In the genomic region with DNA sequence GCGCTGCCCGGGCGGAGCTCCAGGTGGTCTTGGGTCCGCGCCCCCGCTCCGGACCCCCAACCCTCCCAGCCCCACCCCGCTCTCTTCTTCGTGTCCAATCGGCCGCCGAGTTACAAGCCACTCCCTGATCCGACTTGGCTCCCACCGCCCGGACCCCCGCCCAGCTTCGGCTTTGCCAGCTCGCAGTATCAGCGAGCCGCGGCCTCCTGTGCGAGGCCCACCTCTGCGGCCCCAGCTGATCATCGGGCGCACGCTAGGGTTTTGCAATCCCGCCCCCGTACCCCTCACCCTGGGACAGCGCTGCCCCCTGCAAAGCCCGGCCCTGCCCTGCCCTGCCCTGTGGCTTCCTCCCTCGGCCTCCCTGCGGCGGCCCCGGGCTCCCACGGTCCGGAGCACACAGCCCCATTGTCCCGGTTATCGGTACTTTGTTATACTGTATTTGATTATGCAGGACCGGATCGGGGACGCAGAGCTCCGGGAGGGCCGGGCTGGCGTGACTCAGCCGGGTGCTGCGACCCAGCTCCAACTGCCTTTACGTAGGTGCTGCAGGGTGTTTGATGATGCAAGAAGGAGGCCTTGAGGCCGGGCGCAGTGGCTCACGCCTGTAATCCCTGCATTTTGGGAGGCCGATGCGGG, we compare ENCODE assay signal across 9 cellular contexts. TPM values are rescaled to one million over a fixed set of nuclear protein-coding genes. Genes with fewer than 3 reads are reported as not detected.
DNase-seq lines count a peak whose midpoint lies in the region; ATAC-seq, FAIRE-seq and TF ChIP-seq lines count a peak whose summit lies in the region.
"Had no signal": no experiment of that assay in that cellular context is flagged by ENCODE, and none has a peak within 500 bp of the region (broad histone marks: within the 10 kb centered on the region; RNA-seq: fewer than 3 reads in every experiment).

No MANE protein-coding gene starts in this region.

- H2BK20ac ChIP-seq in IMR-90 (ENCODE audit: low read depth, low read length): no peak overlapping the region

- FAIRE-seq in bronchial epithelial cell (lab: Jason Lieb, UNC): no peak
- FAIRE-seq: TTC549 had no signal

- H3K36me3 ChIP-seq in IMR-90 (ENCODE audit: control insufficient read depth, insufficient read depth, low read length): peaks cover 21% of the 10 kb centered on the region
- H3K36me3 ChIP-seq in bronchial epithelial cell (ENCODE audit: control insufficient read depth, insufficient read depth, low read length): peaks cover 2% of the 10 kb centered on the region
- H3K36me3 ChIP-seq in left lung: peaks cover 0 to 57% of the 10 kb centered on the region in 2 donors

- no peak for TF ChIP-seq RAD21 in IMR-90 (IDR thresholded peaks at IDR 0.05; ENCODE audit: low read length)

- H3K27ac Mint-ChIP-seq in stimulated activated naive CD8-positive, alpha-beta T cell treated with anti-CD3 and anti-CD28 coated beads, Interleukin-15, Interleukin-2, amounts not matched to agents 100 ng/mL and 50 ng/mL, for 24 hours: peak overlapping the region; percentile 70

- no peak overlapping the region for H3K18ac ChIP-seq in IMR-90 (ENCODE audit: low read depth, low read length)

- H3K27me3 Mint-ChIP-seq in stimulated activated naive CD8-positive, alpha-beta T cell treated with anti-CD3 and anti-CD28 coated beads, Interleukin-15, Interleukin-2, amounts not matched to agents 100 ng/mL and 50 ng/mL, for 24 hours: no peaks in the 10 kb centered on the region

- no peak for TF ChIP-seq POLR2A in IMR-90 (IDR thresholded peaks at IDR 0.05; ENCODE audit: low read depth, low read length)

- H3K9ac ChIP-seq in IMR-90 (ENCODE audit: low read depth, low read length): no peak overlapping the region

- in situ Hi-C loops in GM13977 (cut with MboI; ENCODE audit: low pct_unique_long_range_greater_than_20kb, low sequenced_read_pairs, unreplicated experiment) (no loop called here), IMR-90 (cut with MboI; ENCODE audit: low sequenced_read_pairs) (loop anchor here (25.0 kb wide), 1 partner anchor 241 kb away; no protein-coding TSS in a partner anchor)

- TF ChIP-seq CTCF in GM13977 (IDR thresholded peaks at IDR 0.05; ENCODE audit: extremely low read depth, insufficient read depth, missing control alignments) (no peak), IMR-90 (conservative IDR thresholded peaks at IDR 0.05; ENCODE audit: low read depth, low read length) (no peak), bronchial epithelial cell (IDR thresholded peaks at IDR 0.05; ENCODE audit: insufficient read depth, low read length, severe bottlenecking) (no peak), left lung (IDR thresholded peaks at IDR 0.05) (no peak)

- H3K56ac ChIP-seq in IMR-90 (ENCODE audit: extremely low read depth, insufficient read depth, low read length): no peak overlapping the region

- WGBS in IMR-90 (ENCODE audit: extremely low coverage in 2 of 2, insufficient read length in 1 of 2), 2 experiments: 26% methylated on average over 8 of the region's 52 CpGs; no CpG with 5 or more reads in 1 of the 2 experiments

- H3K4me2 ChIP-seq in IMR-90 (ENCODE audit: low read depth, low read length): peak overlapping the region; percentile 26; the same call in 1 of the 2 replicates

- H3K27me3 ChIP-seq in IMR-90 (ENCODE audit: control insufficient read depth, insufficient read depth, low read length): no peaks in the 10 kb centered on the region; the same call in 1 of the 2 replicates
- H3K27me3 ChIP-seq in bronchial epithelial cell (ENCODE audit: control insufficient read depth, insufficient read depth, low read length): no peaks in the 10 kb centered on the region
- H3K27me3 ChIP-seq in left lung: peaks cover 0 to 11% of the 10 kb centered on the region in 2 donors

- H3K4me1 ChIP-seq in IMR-90 (ENCODE audit: control insufficient read depth, insufficient read depth, low read length): no peaks in the 10 kb centered on the region
- H3K4me1 ChIP-seq in left lung: peaks cover 7 to 21% of the 10 kb centered on the region in 2 donors

- peak overlapping the region; percentile 83 for H2AFZ ChIP-seq in IMR-90 (replicated peaks; ENCODE audit: low read length, poor library complexity)

- H4K91ac ChIP-seq in IMR-90 (ENCODE audit: insufficient read depth, low read depth, low read length): no peak overlapping the region

- no peak overlapping the region for H2BK5ac ChIP-seq in IMR-90 (ENCODE audit: low read depth, low read length, poor library complexity, severe bottlenecking)

- H3K9me1 ChIP-seq in IMR-90 (ENCODE audit: insufficient read depth, low read length): peaks cover 3% of the 10 kb centered on the region; the same call in 1 of the 2 replicates

- BruUV-seq in IMR-90 (replicated peaks; lab: Mats Ljungman, UMichigan): no TSS peak

- intact Hi-C loops in IMR-90 (cut with micrococcal nuclease) (no loop called here), left lung (cut with DNase I) (no loop called here)

- H3K9me3 Mint-ChIP-seq in stimulated activated naive CD8-positive, alpha-beta T cell treated with anti-CD3 and anti-CD28 coated beads, Interleukin-15, Interleukin-2, amounts not matched to agents 100 ng/mL and 50 ng/mL, for 24 hours: no peaks in the 10 kb centered on the region

- H4K20me1 ChIP-seq in IMR-90 (ENCODE audit: insufficient read depth, low read length): no peaks in the 10 kb centered on the region

- DNase-seq in GM13977 (ENCODE audit: low spot score) (peak; percentile 79), IMR-90 (peak; percentile 48), T-helper 9 cell (peak; percentile 31), bronchial epithelial cell (ENCODE audit: low read depth) (peak; percentile 82), left lung (peak; percentile 43 to 86), HK-2 (ENCODE audit: unreplicated experiment) (no peak)

- H3K4me3 ChIP-seq in IMR-90 (ENCODE audit: insufficient read depth, low read depth, low read length) (no peak overlapping the region), bronchial epithelial cell (ENCODE audit: low read depth, low read length) (peak overlapping the region; percentile 66), left lung (peak overlapping the region; percentile 50 to 53)

- H3K4me3 Mint-ChIP-seq in stimulated activated naive CD8-positive, alpha-beta T cell treated with anti-CD3 and anti-CD28 coated beads, Interleukin-15, Interleukin-2, amounts not matched to agents 100 ng/mL and 50 ng/mL, for 24 hours: peak overlapping the region; percentile 63

- H4K5ac ChIP-seq in IMR-90 (ENCODE audit: low read depth, low read length): no peak overlapping the region

- no peak overlapping the region for H2BK15ac ChIP-seq in IMR-90 (ENCODE audit: low read depth, low read length)

- no peak overlapping the region for H3K27ac ChIP-seq in IMR-90 (ENCODE audit: insufficient read depth, low read length)
- H3K27ac ChIP-seq in left lung: peak overlapping the region in 1 of 2 donors; percentile 65

- H2AK9ac ChIP-seq in IMR-90 (replicated peaks; ENCODE audit: low read depth, low read length, poor library complexity): peak overlapping the region; percentile 42

- peaks cover 27% of the 10 kb centered on the region for H3K4me1 Mint-ChIP-seq in stimulated activated naive CD8-positive, alpha-beta T cell treated with anti-CD3 and anti-CD28 coated beads, Interleukin-15, Interleukin-2, amounts not matched to agents 100 ng/mL and 50 ng/mL, for 24 hours (ENCODE audit: low read depth)

- no peak overlapping the region for H3K4ac ChIP-seq in IMR-90 (ENCODE audit: low read depth, low read length)

- POLR2A ChIA-PET in IMR-90 (lab: Charles Lee; ENCODE audit: unreplicated experiment): no interaction called here

- H4K8ac ChIP-seq in IMR-90 (ENCODE audit: low read depth in 2 of 2, low read length in 2 of 2): no peak overlapping the region

- no peak overlapping the region for H2AK5ac ChIP-seq in IMR-90 (ENCODE audit: low read depth, low read length)

- H2BK120ac ChIP-seq in IMR-90 (ENCODE audit: low read depth, low read length): no peak overlapping the region

- CTCF ChIA-PET in IMR-90 (lab: Yijun Ruan, JAX): interaction anchor here (0.6 kb wide), 1 partner anchor 34 kb away, joined by 3 read pairs; no protein-coding TSS in a partner anchor

- no peak overlapping the region for H3K23ac ChIP-seq in IMR-90 (ENCODE audit: low read depth, low read length)

- dilution Hi-C loops in IMR-90 (cut with HindIII; ENCODE audit: low sequenced_read_pairs, unreplicated experiment): no loop called here

- peak; percentile 50 for ATAC-seq in IMR-90 (ENCODE audit: low read depth)
- ATAC-seq in left lung: peak; percentile 62
- no peak for ATAC-seq in HG03175 (IDR thresholded peaks at IDR 0.05; ENCODE audit: unreplicated experiment)

- H3K36me3 Mint-ChIP-seq in stimulated activated naive CD8-positive, alpha-beta T cell treated with anti-CD3 and anti-CD28 coated beads, Interleukin-15, Interleukin-2, amounts not matched to agents 100 ng/mL and 50 ng/mL, for 24 hours (ENCODE audit: low read depth): peaks cover 17% of the 10 kb centered on the region

- H3K14ac ChIP-seq in IMR-90 (replicated peaks; ENCODE audit: low read depth, low read length): no peak overlapping the region

- H3K79me1 ChIP-seq in IMR-90 (ENCODE audit: low read depth in 1 of 2, low read length in 2 of 2): no peaks in the 10 kb centered on the region

- H3K9me3 ChIP-seq in IMR-90 (ENCODE audit: control insufficient read depth, insufficient read depth, low read length) (no peaks in the 10 kb centered on the region), left lung (no peaks in the 10 kb centered on the region)

RNA-seq across cellular contexts. Expression of a gene that starts 0.6 kb away (rescaled TPM):
- total RNA-seq in IMR-90 (2012; rRNA removed): under 0.01 and 0.28 TPM in 2 replicates
- polyA plus RNA-seq in IMR-90 (2012; rRNA removed): 4.1 and 5.4 TPM in 2 replicates
- 0.51 and 2.1 TPM in 2 replicates for polyA plus RNA-seq in IMR-90 (2012; cell fraction: cytosol; rRNA removed)
- polyA plus RNA-seq in IMR-90 (2012; cell fraction: nucleus; rRNA removed; ENCODE audit: low replicate concordance): 64.5 and 113 TPM in 2 replicates
- total RNA-seq in bronchial epithelial cell: 5.5 and 5.6 TPM in 2 replicates
- 10 to 100 TPM; 16.1 to 36.2 TPM for total RNA-seq in left lung

RNA-seq across cellular contexts. Expression of a gene that starts 10.1 kb away (rescaled TPM):
- total RNA-seq in IMR-90 (2012; rRNA removed) (0.90 and 1.4 TPM in 2 replicates), bronchial epithelial cell (0.53 and 0.64 TPM in 2 replicates), left lung (1 to 10 TPM; 1.8 to 3.4 TPM)
- polyA plus RNA-seq in IMR-90 (2012; rRNA removed): 2.8 and 2.9 TPM in 2 replicates
- 1.8 TPM in 2 replicates for polyA plus RNA-seq in IMR-90 (2012; cell fraction: cytosol; rRNA removed)
- 16.5 and 21.4 TPM in 2 replicates for polyA plus RNA-seq in IMR-90 (2012; cell fraction: nucleus; rRNA removed; ENCODE audit: low replicate concordance)

RNA-seq across cellular contexts. Expression of a gene that starts 14.8 kb away (rescaled TPM):
- total RNA-seq in IMR-90 (2012; rRNA removed) (4.1 and 4.4 TPM in 2 replicates), bronchial epithelial cell (3.2 and 3.7 TPM in 2 replicates), left lung (10 to 100 TPM; 21.5 to 57.2 TPM)
- polyA plus RNA-seq in IMR-90 (2012; rRNA removed): 10.9 and 11.0 TPM in 2 replicates
- 6.2 and 7.6 TPM in 2 replicates for polyA plus RNA-seq in IMR-90 (2012; cell fraction: cytosol; rRNA removed)
- polyA plus RNA-seq in IMR-90 (2012; cell fraction: nucleus; rRNA removed; ENCODE audit: low replicate concordance): 54.8 and 78.0 TPM in 2 replicates

RNA-seq across cellular contexts. Expression of a gene that starts 34.9 kb away (rescaled TPM):
- 13.3 and 15.8 TPM in 2 replicates for total RNA-seq in IMR-90 (2012; rRNA removed)
- polyA plus RNA-seq in IMR-90 (2012; rRNA removed): 43.8 and 44.3 TPM in 2 replicates
- 23.5 and 30.6 TPM in 2 replicates for polyA plus RNA-seq in IMR-90 (2012; cell fraction: cytosol; rRNA removed)
- 153 and 499 TPM in 2 replicates for polyA plus RNA-seq in IMR-90 (2012; cell fraction: nucleus; rRNA removed; ENCODE audit: low replicate concordance)
- total RNA-seq in bronchial epithelial cell: 20.3 and 22.7 TPM in 2 replicates
- total RNA-seq in left lung: 10 to 100 TPM; 51.2 to 74.8 TPM

RNA-seq across cellular contexts. Expression of a gene that starts 40.0 kb away (rescaled TPM):
- total RNA-seq in IMR-90 (2012; rRNA removed): 7.3 and 8.3 TPM in 2 replicates
- polyA plus RNA-seq in IMR-90 (2012; rRNA removed): 2.2 and 2.8 TPM in 2 replicates
- polyA plus RNA-seq in IMR-90 (2012; cell fraction: cytosol; rRNA removed): 0.52 and 0.77 TPM in 2 replicates
- 1.1 and 3.7 TPM in 2 replicates for polyA plus RNA-seq in IMR-90 (2012; cell fraction: nucleus; rRNA removed; ENCODE audit: low replicate concordance)
- 8.7 and 14.6 TPM in 2 replicates for total RNA-seq in bronchial epithelial cell
- total RNA-seq in left lung: 10 to 100 TPM in 1 of 2 donors, 1 to 10 TPM in 1; 9.7 to 13.6 TPM
